13 cellular contexts compared by ENCODE assay signal in the genomic region with DNA sequence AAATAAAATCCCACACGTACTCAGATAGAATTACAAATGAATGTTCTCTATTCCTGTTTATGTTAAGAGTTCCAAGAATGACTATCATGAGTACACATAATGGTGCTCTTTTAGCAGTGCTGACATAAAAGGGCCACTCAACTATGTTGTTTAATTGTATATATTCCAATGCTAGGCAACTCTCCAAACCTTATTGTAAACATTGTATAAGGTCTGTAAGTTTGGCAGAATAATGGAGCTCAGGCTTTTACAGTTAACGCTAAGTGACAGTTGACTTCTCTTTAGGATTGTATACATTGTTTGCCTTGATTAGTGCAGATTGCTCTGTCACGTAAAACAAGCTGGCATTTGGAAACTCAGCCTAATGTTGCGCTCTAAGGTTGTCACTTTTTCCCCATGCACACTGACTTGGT. TPM values are rescaled to one million over a fixed set of nuclear protein-coding genes. Genes with fewer than 3 reads are reported as not detected.
DNase-seq lines count a peak whose midpoint lies in the region; ATAC-seq and TF ChIP-seq lines count a peak whose summit lies in the region.
"Had no signal": no experiment of that assay in that cellular context is flagged by ENCODE, and none has a peak within 500 bp of the region (broad histone marks: within the 10 kb centered on the region; RNA-seq: fewer than 3 reads in every experiment).

No MANE protein-coding gene starts in this region.

- H3K4me3 ChIP-seq in SJSA1 = no peak overlapping the region
- no peak overlapping the region for H3K4me3 ChIP-seq in upper lobe of right lung
- H3K4me3 ChIP-seq: Peyer's patch had no signal

- peak overlapping the region; percentile 91 for H3K27ac ChIP-seq in SJSA1
- H3K27ac ChIP-seq in upper lobe of right lung = peak overlapping the region; percentile 15

- TF ChIP-seq CTCF in upper lobe of right lung (IDR thresholded peaks at IDR 0.05) = no peak

- peaks cover 72% of the 10 kb centered on the region for H3K4me1 ChIP-seq in SJSA1 (replicated peaks)
- peaks cover 56% of the 10 kb centered on the region for H3K4me1 ChIP-seq in upper lobe of right lung
- H3K4me1 ChIP-seq: Peyer's patch had no signal

- intact Hi-C loops in left ventricle myocardium superior (cut with micrococcal nuclease) = no loop called here
- intact Hi-C loops in left cardiac atrium (cut with DNase I) = no loop called here
- intact Hi-C loops in upper lobe of right lung (cut with DNase I) = no loop called here

- DNase-seq in left ventricle myocardium superior = no peak
- DNase-seq in left cardiac atrium = no peak
- peak in 1 of 2 experiments; percentile 82 for DNase-seq in SJSA1 (ENCODE audit: low read depth in 1 of 2, low spot score in 2 of 2)
- DNase-seq in foreskin melanocyte = peak; percentile 64
- DNase-seq in upper lobe of right lung = no peak
- no peak for DNase-seq in islet precursor cell
- DNase-seq in activated effector memory CD4-positive, alpha-beta T cell treated with anti-CD3 and anti-CD28 coated beads, Interleukin-2, amount 50 U/mL, for 16 hours = no peak
- DNase-seq: activated CD4-positive, alpha-beta T cell treated with anti-CD3 and anti-CD28 coated beads, Interleukin-2, amount 50 U/mL, for 4 hours; cerebellar nuclear complex; COR-L47; hippocampal formation; Peyer's patch had no signal

- H3K36me3 ChIP-seq in SJSA1 (no peaks in the 10 kb centered on the region), upper lobe of right lung (no peaks in the 10 kb centered on the region)
- H3K36me3 ChIP-seq: Peyer's patch had no signal

- H3K27me3 ChIP-seq in SJSA1 (replicated peaks) (no peaks in the 10 kb centered on the region), upper lobe of right lung (no peaks in the 10 kb centered on the region)
- H3K27me3 ChIP-seq: Peyer's patch had no signal

- peak; percentile 9 for ATAC-seq in left ventricle myocardium superior
- ATAC-seq in left cardiac atrium = no peak
- ATAC-seq in upper lobe of right lung = no peak
- no peak for ATAC-seq in GM18498 (IDR thresholded peaks at IDR 0.05; ENCODE audit: unreplicated experiment)

- H3K9me3 ChIP-seq in SJSA1 (replicated peaks) = no peaks in the 10 kb centered on the region
- no peaks in the 10 kb centered on the region for H3K9me3 ChIP-seq in upper lobe of right lung
- H3K9me3 ChIP-seq: Peyer's patch had no signal

RNA-seq across cellular contexts. Expression of gene RBMS1, which starts 20.8 kb away (rescaled TPM):
- total RNA-seq in left ventricle myocardium superior = 60.8 TPM
- 10 to 100 TPM; 56.8 to 74.8 TPM for total RNA-seq in left cardiac atrium
- total RNA-seq in SJSA1 (2014; rRNA removed; shearing (Covaris generic)) = 79.2 and 111 TPM in 2 replicates
- 102 TPM for total RNA-seq in upper lobe of right lung
